8 cellular contexts compared by ENCODE assay signal in the genomic region with DNA sequence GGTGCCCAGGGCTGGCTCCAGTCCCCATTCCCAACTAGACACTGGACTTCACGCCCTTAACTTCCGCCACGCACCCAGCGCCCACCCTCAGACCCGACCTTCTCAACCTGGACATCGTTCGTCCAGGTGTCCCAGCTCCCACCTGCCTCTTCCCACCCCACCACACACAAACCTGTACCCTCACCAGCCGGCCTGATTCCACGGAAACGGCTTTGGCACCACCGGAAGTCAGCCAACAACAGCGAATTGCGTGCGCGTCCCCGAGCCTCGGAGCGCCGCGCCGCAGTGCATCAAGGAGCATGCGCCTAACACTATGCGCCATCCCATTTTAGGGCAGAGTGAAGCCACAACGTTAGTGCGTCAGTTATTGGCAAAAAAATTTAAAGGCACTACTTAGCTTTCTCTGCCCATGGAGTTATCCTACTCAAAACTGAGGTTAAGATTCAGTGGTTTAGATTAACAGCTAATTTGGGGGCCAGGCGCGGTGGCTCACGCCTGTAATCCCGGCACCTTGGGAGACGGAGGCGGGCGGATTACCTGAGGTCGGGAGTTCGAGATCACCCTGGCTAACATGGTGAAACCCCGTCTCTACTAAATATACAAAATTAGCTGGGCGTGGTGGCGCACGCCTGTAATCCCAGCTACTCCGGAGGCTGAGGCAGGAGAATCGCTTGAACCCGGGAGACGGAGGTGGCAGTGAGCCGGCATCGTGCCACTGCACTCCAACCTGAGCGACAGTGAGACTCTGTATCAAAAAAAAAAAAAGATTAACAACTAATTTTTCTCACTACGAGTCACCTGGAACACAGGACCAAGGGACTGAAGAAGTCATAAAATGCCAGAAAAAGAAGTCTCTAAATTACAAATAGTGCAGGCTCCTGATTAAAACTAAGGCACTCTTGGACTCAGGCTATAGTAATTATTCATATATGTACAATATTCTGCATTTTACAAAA. TPM values are rescaled to one million over a fixed set of nuclear protein-coding genes. Genes with fewer than 3 reads are reported as not detected.
A peak's percentile ranks its signal among the peaks of the same experiment; 100 is the strongest.
DNase-seq lines count a peak whose midpoint lies in the region; FAIRE-seq and TF ChIP-seq lines count a peak whose summit lies in the region.

Gene GON4L, minus strand, starts transcription at position 240 of the 956 bp plus-strand sequence. CDS start 3,434 bp downstream, outside the sequence.

- H3K36me3 ChIP-seq in ES-I3 (ENCODE audit: insufficient read depth, low read length) (peaks cover 10% of the 10 kb centered on the region), HEK293 (ENCODE audit: control insufficient read depth in 2 of 2, insufficient read depth in 1 of 2, low read length in 2 of 2) (peaks cover 19 to 33% of the 10 kb centered on the region in 2 experiments; a peak in 2 of 3 replicates), SK-N-SH (replicated peaks in 1 of 2; ENCODE audit: control insufficient read depth in 1 of 2, insufficient read depth in 2 of 2, low read length in 1 of 2) (peaks cover 25 to 28% of the 10 kb centered on the region in 2 experiments), neuron (ENCODE audit: insufficient read depth, low read length) (peaks cover 33% of the 10 kb centered on the region), subcutaneous abdominal adipose tissue (ENCODE audit: control insufficient read depth in 5 of 5, insufficient read depth in 5 of 5, low read length in 5 of 5) (peaks cover 8 to 25% (median 17%) of the 10 kb centered on the region in 5 donors)

- peak within 1 kb of the TSS; percentile 87 for H3K4me2 ChIP-seq in SK-N-SH

- WGBS in SK-N-SH (ENCODE audit: low lambda C conversion rate) = 7% methylated on average over 41 of the region's 46 CpGs

- peaks cover 68% of the 10 kb centered on the region for H3K4me1 Mint-ChIP-seq in activated naive CD4-positive, alpha-beta T cell treated with anti-CD3 and anti-CD28 coated beads, Interleukin-2, amount 10 ng/mL, durations not matched to agents 7 days and 5 days

- TF ChIP-seq RAD21 in SK-N-SH (IDR thresholded peaks at IDR 0.05; ENCODE audit: low read length) = no peak

- peak within 1 kb of the TSS; percentile 95 for H3K27ac Mint-ChIP-seq in activated naive CD4-positive, alpha-beta T cell treated with anti-CD3 and anti-CD28 coated beads, Interleukin-2, amount 10 ng/mL, durations not matched to agents 7 days and 5 days

- no peaks in the 10 kb centered on the region for H3K9me3 Mint-ChIP-seq in activated naive CD4-positive, alpha-beta T cell treated with anti-CD3 and anti-CD28 coated beads, Interleukin-2, amount 10 ng/mL, durations not matched to agents 7 days and 5 days

- POLR2A ChIA-PET in HEK293 (lab: Yijun Ruan, JAX) (interaction anchor here (0.6 to 1.3 kb wide), 8 partner anchors 11 to 206 kb away, joined by 3 to 8 read pairs (median 3); partner anchors contain the start of gene KHDC4), SK-N-SH (lab: Yijun Ruan, JAX) (interaction anchor here (0.6 to 1.7 kb wide), 4 partner anchors 15 to 356 kb away, joined by 3 to 6 read pairs (median 3); partner anchors contain the start of gene PMF1)

- H2AFZ ChIP-seq in SK-N-SH (ENCODE audit: low read depth) = peak within 1 kb of the TSS; percentile 87
- H2AFZ ChIP-seq in neuron (ENCODE audit: low read depth, low read length) = no peak within 1 kb of the TSS

- DNase-seq in NCI-H1092 (lab: John Stamatoyannopoulos, UW) (peak; percentile 93), SK-N-SH (peak; percentile 88), frontal cortex (ENCODE audit: low spot score in 2 of 2) (peak; percentile 72 to 88)
- peak; percentile 93 for DNase-seq in activated naive CD4-positive, alpha-beta T cell treated with anti-CD3 and anti-CD28 coated beads, Interleukin-2, amount 10 ng/mL, durations not matched to agents 7 days and 5 days

- peaks cover 76% of the 10 kb centered on the region for H3K79me2 ChIP-seq in SK-N-SH (ENCODE audit: insufficient read depth)

- TF ChIP-seq EP300 in SK-N-SH (IDR thresholded peaks at IDR 0.05; ENCODE audit: borderline replicate concordance in 1 of 2, low read depth in 1 of 2, low read length in 1 of 2) = no peak

- peaks cover 21% of the 10 kb centered on the region for H3K36me3 Mint-ChIP-seq in activated naive CD4-positive, alpha-beta T cell treated with anti-CD3 and anti-CD28 coated beads, Interleukin-2, amount 10 ng/mL, durations not matched to agents 7 days and 5 days

- H3F3A ChIP-seq in SK-N-SH (replicated peaks; ENCODE audit: insufficient read depth) = peaks cover 39% of the 10 kb centered on the region

- peak within 1 kb of the TSS; percentile 92 for H3K4me3 ChIP-seq in HEK293 (ENCODE audit: low read depth, low read length)
- H3K4me3 ChIP-seq in SK-N-SH (ENCODE audit: low read depth in 2 of 2, low read length in 1 of 2) = peak within 1 kb of the TSS; percentile 72 to 79
- H3K4me3 ChIP-seq in neuron (ENCODE audit: low read length) = peak within 1 kb of the TSS; percentile 90
- H3K4me3 ChIP-seq in subcutaneous abdominal adipose tissue (ENCODE audit: low read depth in 1 of 5, low read length in 5 of 5) = peak within 1 kb of the TSS; percentile 91 to 98 (median 97)

- peak within 1 kb of the TSS; percentile 77 for H3K9ac ChIP-seq in ES-I3 (ENCODE audit: low read depth, low read length)
- H3K9ac ChIP-seq in SK-N-SH = peak within 1 kb of the TSS; percentile 73
- peak within 1 kb of the TSS; percentile 84 to 99 (median 91) for H3K9ac ChIP-seq in subcutaneous abdominal adipose tissue (ENCODE audit: low read length in 5 of 5)

- peaks cover 18% of the 10 kb centered on the region for H3K27me3 Mint-ChIP-seq in activated naive CD4-positive, alpha-beta T cell treated with anti-CD3 and anti-CD28 coated beads, Interleukin-2, amount 10 ng/mL, durations not matched to agents 7 days and 5 days

- H3K9me3 ChIP-seq in ES-I3 (ENCODE audit: control insufficient read depth, insufficient read depth, low read length) (no peaks in the 10 kb centered on the region), HEK293 (ENCODE audit: control insufficient read depth, insufficient read depth, low read depth, low read length) (no peaks in the 10 kb centered on the region), SK-N-SH (no peaks in the 10 kb centered on the region), neuron (ENCODE audit: low read length) (no peaks in the 10 kb centered on the region), subcutaneous abdominal adipose tissue (ENCODE audit: control insufficient read depth in 5 of 5, low read length in 5 of 5) (no peaks in the 10 kb centered on the region)

- H3K27ac ChIP-seq in HEK293 (ENCODE audit: extremely low read depth, low read depth, low read length) (peak within 1 kb of the TSS; percentile 27; the same call in 1 of the 2 replicates), SK-N-SH (ENCODE audit: low read depth in 2 of 2, low read length in 1 of 2) (peak within 1 kb of the TSS; percentile 62), subcutaneous abdominal adipose tissue (ENCODE audit: low read depth, low read length) (peak within 1 kb of the TSS; percentile 83)

- H3K9me2 ChIP-seq in SK-N-SH = no peaks in the 10 kb centered on the region

- peak within 1 kb of the TSS; percentile 90 for H3K4me3 Mint-ChIP-seq in activated naive CD4-positive, alpha-beta T cell treated with anti-CD3 and anti-CD28 coated beads, Interleukin-2, amount 10 ng/mL, durations not matched to agents 7 days and 5 days

- no peak for FAIRE-seq in frontal cortex (lab: Jason Lieb, UNC)

- CTCF ChIA-PET in HEK293 (lab: Yijun Ruan, JAX) (interaction anchor here (1.1 kb wide), 1 partner anchor 16 kb away, joined by 4 read pairs; no protein-coding TSS in a partner anchor), SK-N-SH (lab: Yijun Ruan, JAX) (interaction anchor here (0.7 to 1.6 kb wide), 5 partner anchors 15 to 1890 kb away, joined by 3 to 9 read pairs (median 4); partner anchors contain the start of genes CREB3L4 and RIT1)
- CTCF ChIA-PET in activated naive CD4-positive, alpha-beta T cell treated with anti-CD3 and anti-CD28 coated beads, Interleukin-2, amount 10 ng/mL, durations not matched to agents 7 days and 5 days (lab: Charles Lee) = interaction anchor here (1.2 kb wide), 1 partner anchor 36 kb away, joined by 5 read pairs; no protein-coding TSS in a partner anchor

- H3K27me3 ChIP-seq in SK-N-SH (ENCODE audit: insufficient read depth) (no peaks in the 10 kb centered on the region), neuron (ENCODE audit: insufficient read depth, low read length) (no peaks in the 10 kb centered on the region), subcutaneous abdominal adipose tissue (ENCODE audit: control insufficient read depth in 5 of 5, insufficient read depth in 4 of 5, low read length in 5 of 5) (no peaks in the 10 kb centered on the region)

- no peak for TF ChIP-seq CTCF in HEK293 (tag by site-specific recombination; IDR thresholded peaks at IDR 0.05)
- TF ChIP-seq CTCF in SK-N-SH (IDR thresholded peaks at IDR 0.05) = no peak

- H3K4me1 ChIP-seq in ES-I3 (ENCODE audit: insufficient read depth, low read length) (peaks cover 8% of the 10 kb centered on the region), HEK293 (ENCODE audit: control insufficient read depth, insufficient read depth, low read length) (peaks cover 3% of the 10 kb centered on the region; the same call in 1 of the 2 replicates), SK-N-SH (ENCODE audit: control insufficient read depth in 1 of 2, insufficient read depth in 2 of 2, low read depth in 1 of 2, low read length in 1 of 2) (peaks cover 9 to 17% of the 10 kb centered on the region in 2 experiments; a peak in 3 of 4 replicates), neuron (ENCODE audit: insufficient read depth, low read length) (peaks cover 24% of the 10 kb centered on the region), subcutaneous abdominal adipose tissue (ENCODE audit: control insufficient read depth in 5 of 5, insufficient read depth in 5 of 5, low read length in 5 of 5) (peaks cover 3 to 40% (median 38%) of the 10 kb centered on the region in 5 donors)

- H4K20me1 ChIP-seq in SK-N-SH (ENCODE audit: insufficient read depth) = no peaks in the 10 kb centered on the region

TF ChIP-seq in SK-N-SH, 30 proteins besides CTCF, POLR2A, EP300 and RAD21 (continues in another document):
- TF ChIP-seq MXI1 (IDR thresholded peaks at IDR 0.05; ENCODE audit: low read depth, low read length) (no peak; the same call in 1 of the 2 replicates), JUND (IDR thresholded peaks at IDR 0.05) (peak; percentile 14; the same call in 1 of the 2 replicates), MEF2A (IDR thresholded peaks at IDR 0.05; ENCODE audit: borderline replicate concordance, low read depth) (no peak), ELF1 (IDR thresholded peaks at IDR 0.05) (peak; percentile 61; the same call in 1 of the 2 replicates), SIN3A (IDR thresholded peaks at IDR 0.05; ENCODE audit: borderline replicate concordance, low read depth, low read length) (0 out of 2 replicates have a peak, but pooled peaks have one; percentile 52), GABPA (IDR thresholded peaks at IDR 0.05; ENCODE audit: low read depth) (peak; percentile 79)

RNA-seq across cellular contexts. Expression of gene GON4L, which starts in this region (rescaled TPM):
- polyA plus RNA-seq in SK-N-SH (2012; rRNA removed) = 16.5 and 24.6 TPM in 2 replicates
- 12.1 and 12.3 TPM in 2 replicates for polyA plus RNA-seq in SK-N-SH (2012; cell fraction: cytosol; rRNA removed)
- polyA plus RNA-seq in SK-N-SH (2012; cell fraction: nucleus; rRNA removed) = 59.9 and 75.9 TPM in 2 replicates
- total RNA-seq in frontal cortex = 42.8 TPM

Comparison
In these comparisons a context has a peak if more than half of its experiments do, and no peak if none do; other contexts are left out.
1. Peak in every context shown above with its lines: DNase-seq, H3K4me3 ChIP-seq and H3K27ac ChIP-seq.
2. H3K27ac ChIP-seq: peak in every context shown above with its lines; median percentile 83 in subcutaneous abdominal adipose tissue; 62 in SK-N-SH; 27 in HEK293.